15 cellular contexts compared by ENCODE assay signal in the genomic region with DNA sequence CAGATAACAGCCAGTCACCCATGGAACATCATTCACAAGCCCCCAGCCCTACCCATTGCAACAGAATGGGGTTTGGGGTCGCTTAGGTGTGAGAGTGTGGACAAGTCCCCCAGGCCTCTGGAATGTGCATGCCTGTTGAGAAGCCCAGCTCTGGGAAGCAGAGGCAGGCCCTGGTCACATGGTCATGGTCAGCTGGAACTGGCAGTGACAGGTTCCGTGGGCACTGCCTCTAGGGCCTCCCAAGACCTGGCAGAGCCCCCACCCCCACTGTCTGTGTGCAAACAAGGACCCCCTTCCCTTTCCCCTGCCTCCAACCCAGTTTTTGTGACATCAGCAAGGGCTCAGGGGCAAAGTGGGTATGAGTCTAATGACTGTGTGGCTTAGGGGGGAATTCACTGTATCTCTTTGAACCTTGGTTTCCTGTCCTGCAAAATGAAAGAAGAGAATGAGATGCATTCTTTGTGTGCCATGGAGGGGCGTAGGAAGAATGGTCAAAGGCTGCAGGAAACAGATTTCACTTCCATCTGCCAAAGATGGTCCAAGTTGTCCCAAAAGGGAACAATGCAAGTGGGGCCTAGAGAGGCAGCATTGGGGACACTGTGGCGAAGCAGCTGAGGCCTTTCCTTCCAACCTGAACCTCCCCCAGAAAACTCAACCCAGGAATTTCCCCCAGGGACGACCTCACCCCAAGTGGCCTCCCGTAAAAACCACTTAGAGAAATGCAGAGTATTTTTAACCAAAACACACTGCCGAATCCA. TPM values are rescaled to one million over a fixed set of nuclear protein-coding genes. Genes with fewer than 3 reads are reported as not detected.
DNase-seq lines count a peak whose midpoint lies in the region; ATAC-seq and TF ChIP-seq lines count a peak whose summit lies in the region.
"Had no signal": no experiment of that assay in that cellular context is flagged by ENCODE, and none has a peak within 500 bp of the region (broad histone marks: within the 10 kb centered on the region; RNA-seq: fewer than 3 reads in every experiment).

No MANE protein-coding gene starts in this region.

- peak overlapping the region; percentile 42 for H3K27ac ChIP-seq in SJCRH30
- peak overlapping the region; percentile 6 to 67 (median 40) for H3K27ac ChIP-seq in esophagus squamous epithelium
- peak overlapping the region; percentile 10 for H3K27ac ChIP-seq in skeletal muscle tissue (ENCODE audit: low read depth, low read length)
- H3K27ac ChIP-seq: pancreas had no signal

- H3K36me3 ChIP-seq in SJCRH30 (peaks cover 12% of the 10 kb centered on the region), esophagus squamous epithelium (peaks cover 0 to 8% (median 0%) of the 10 kb centered on the region in 3 donors), skeletal muscle tissue (ENCODE audit: control insufficient read depth in 3 of 3, insufficient read depth in 3 of 3, low read length in 3 of 3) (peaks cover 4 to 11% (median 8%) of the 10 kb centered on the region in 3 donors), BE2C (no peaks in the 10 kb centered on the region)
- H3K36me3 ChIP-seq: pancreas had no signal

- POLR2A ChIA-PET in activated CD4-positive, alpha-beta T cell treated with anti-CD3 and anti-CD28 coated beads for 36 hours (lab: Charles Lee) = interaction anchor here (0.6 kb wide), 1 partner anchor 335 kb away, joined by 3 read pairs; no protein-coding TSS in a partner anchor

- H3K9me3 Mint-ChIP-seq in activated CD4-positive, alpha-beta T cell treated with anti-CD3 and anti-CD28 coated beads for 36 hours (ENCODE audit: low read depth) = no peaks in the 10 kb centered on the region
- H3K9me3 Mint-ChIP-seq: CD8-positive, alpha-beta memory T cell; mesothelial cell of epicardium had no signal

- H3K36me3 Mint-ChIP-seq in activated CD4-positive, alpha-beta T cell treated with anti-CD3 and anti-CD28 coated beads for 36 hours (ENCODE audit: low read depth) = peaks cover 2% of the 10 kb centered on the region
- H3K36me3 Mint-ChIP-seq: mesothelial cell of epicardium had no signal

- no peak overlapping the region for H3K4me3 ChIP-seq in SJCRH30
- H3K4me3 ChIP-seq in esophagus squamous epithelium = no peak overlapping the region
- H3K4me3 ChIP-seq in skeletal muscle tissue (ENCODE audit: low read length in 3 of 3) = no peak overlapping the region
- H3K4me3 ChIP-seq in BE2C (ENCODE audit: low read depth, low read length) = no peak overlapping the region
- H3K4me3 ChIP-seq: pancreas had no signal

- ATAC-seq in activated CD4-positive, alpha-beta T cell treated with anti-CD3 and anti-CD28 coated beads for 36 hours = no peak

- TF ChIP-seq CTCF in esophagus squamous epithelium (IDR thresholded peaks at IDR 0.05) = no peak
- no peak for TF ChIP-seq CTCF in BE2C (IDR thresholded peaks at IDR 0.05; ENCODE audit: low read depth, low read length)

- peaks cover 38% of the 10 kb centered on the region for H3K4me1 Mint-ChIP-seq in activated CD4-positive, alpha-beta T cell treated with anti-CD3 and anti-CD28 coated beads for 36 hours

- no peak overlapping the region for H3K4me3 Mint-ChIP-seq in activated CD4-positive, alpha-beta T cell treated with anti-CD3 and anti-CD28 coated beads for 36 hours
- H3K4me3 Mint-ChIP-seq: CD8-positive, alpha-beta memory T cell; mesothelial cell of epicardium had no signal

- no peaks in the 10 kb centered on the region for H3K9me3 ChIP-seq in SJCRH30 (replicated peaks)
- no peaks in the 10 kb centered on the region for H3K9me3 ChIP-seq in esophagus squamous epithelium
- H3K9me3 ChIP-seq in skeletal muscle tissue (ENCODE audit: control insufficient read depth in 3 of 3, low read length in 3 of 3) = no peaks in the 10 kb centered on the region
- no peaks in the 10 kb centered on the region for H3K9me3 ChIP-seq in BE2C
- H3K9me3 ChIP-seq: pancreas had no signal

- peak overlapping the region in 1 of 3 donors; percentile 50 for H3K9ac ChIP-seq in skeletal muscle tissue (ENCODE audit: low read depth in 1 of 3, low read length in 3 of 3)

- CTCF ChIA-PET in activated CD4-positive, alpha-beta T cell treated with anti-CD3 and anti-CD28 coated beads for 36 hours (lab: Charles Lee) = interaction anchor here (0.6 to 1.5 kb wide), 4 partner anchors 43 to 200 kb away, joined by 3 to 7 read pairs (median 4); no protein-coding TSS in a partner anchor

- H3K27me3 ChIP-seq in SJCRH30 = no peaks in the 10 kb centered on the region
- H3K27me3 ChIP-seq in esophagus squamous epithelium = no peaks in the 10 kb centered on the region
- no peaks in the 10 kb centered on the region for H3K27me3 ChIP-seq in skeletal muscle tissue (ENCODE audit: control insufficient read depth in 3 of 3, insufficient read depth in 3 of 3, low read length in 3 of 3)
- no peaks in the 10 kb centered on the region for H3K27me3 ChIP-seq in BE2C
- H3K27me3 ChIP-seq: pancreas had no signal

- 36 to 41% methylated on average over 6 to 7 of the region's 7 CpGs for WGBS in esophagus squamous epithelium, 2 donors

- TF ChIP-seq POLR2A in esophagus squamous epithelium (IDR thresholded peaks at IDR 0.05) = no peak

- H3K27me3 Mint-ChIP-seq in activated CD4-positive, alpha-beta T cell treated with anti-CD3 and anti-CD28 coated beads for 36 hours = no peaks in the 10 kb centered on the region
- H3K27me3 Mint-ChIP-seq: CD8-positive, alpha-beta memory T cell had no signal

- intact Hi-C loops in activated CD4-positive, alpha-beta T cell treated with anti-CD3 and anti-CD28 coated beads for 36 hours (cut with DNase I, micrococcal nuclease) = loop anchor here in 1 of 2 experiments (5.0 kb wide), 1 partner anchor 37 kb away; the partner anchor contains the start of gene SELENON
- intact Hi-C loops in esophagus squamous epithelium (cut with DNase I) = no loop called here

- no peak for DNase-seq in activated CD4-positive, alpha-beta T cell treated with anti-CD3 and anti-CD28 coated beads for 36 hours
- DNase-seq in activated CD4-positive, alpha-beta T cell treated with anti-CD3 and anti-CD28 coated beads for 48 hours = no peak
- peak; percentile 52 to 60 for DNase-seq in SJCRH30
- DNase-seq in esophagus squamous epithelium (lab: John Stamatoyannopoulos, UW) = no peak
- DNase-seq in HPDE6-E6E7 (ENCODE audit: extremely low spot score) = no peak
- no peak for DNase-seq in BE2C
- no peak for DNase-seq in NAMALWA (ENCODE audit: low spot score)
- DNase-seq: 8988T, cerebellar nuclear complex, NCI-H187 treated with DMSO at 0.1 percent for 48 hours, NCI-H510A, pancreas had no signal

- H3K4me1 ChIP-seq in SJCRH30 (peaks cover 23% of the 10 kb centered on the region), esophagus squamous epithelium (peaks cover 0 to 32% (median 10%) of the 10 kb centered on the region in 3 donors), skeletal muscle tissue (ENCODE audit: control insufficient read depth in 3 of 3, insufficient read depth in 3 of 3, low read length in 3 of 3) (peaks cover 18 to 33% (median 19%) of the 10 kb centered on the region in 3 donors), BE2C (peaks cover 6% of the 10 kb centered on the region; the same call in 1 of the 2 replicates)

- H3K27ac Mint-ChIP-seq in activated CD4-positive, alpha-beta T cell treated with anti-CD3 and anti-CD28 coated beads for 36 hours = peak overlapping the region; percentile 32
- H3K27ac Mint-ChIP-seq: mesothelial cell of epicardium had no signal

RNA-seq across cellular contexts. Expression of gene SELENON, which starts 34.7 kb away (rescaled TPM):
- 10 to 100 TPM; 31.5 to 33.5 TPM for total RNA-seq in activated CD4-positive, alpha-beta T cell treated with anti-CD3 and anti-CD28 coated beads for 36 hours
- total RNA-seq in SJCRH30 (2014; rRNA removed; shearing (Covaris generic)) = 63.1 and 64.3 TPM in 2 replicates
- total RNA-seq in esophagus squamous epithelium (10 to 100 TPM; 19.7 to 34.5 (median 24.5) TPM), skeletal muscle tissue (9.9 TPM)
- polyA plus RNA-seq in BE2C (2012; ENCODE audit: insufficient read depth, insufficient read length, low read depth) = 19.0 TPM

RNA-seq across cellular contexts. Expression of gene MTFR1L, which starts 54.4 kb away (rescaled TPM):
- total RNA-seq in activated CD4-positive, alpha-beta T cell treated with anti-CD3 and anti-CD28 coated beads for 36 hours = 10 to 100 TPM; 27.7 to 30.8 TPM
- total RNA-seq in SJCRH30 (2014; rRNA removed; shearing (Covaris generic)) = 47.9 and 49.9 TPM in 2 replicates
- 10 to 100 TPM; 24.4 to 53.8 (median 28.3) TPM for total RNA-seq in esophagus squamous epithelium
- total RNA-seq in skeletal muscle tissue = 35.0 TPM
- polyA plus RNA-seq in BE2C (2012; ENCODE audit: insufficient read depth, insufficient read length, low read depth) = 46.7 TPM

Comparison
In these comparisons a context has a peak if more than half of its experiments do, and no peak if none do; other contexts are left out.
1. DNase-seq: peak in SJCRH30 (2 of 2); none in activated CD4-positive, alpha-beta T cell treated with anti-CD3 and anti-CD28 coated beads for 36 hours (single experiment), activated CD4-positive, alpha-beta T cell treated with anti-CD3 and anti-CD28 coated beads for 48 hours (single experiment), esophagus squamous epithelium (single experiment), HPDE6-E6E7 (single experiment), BE2C (single experiment) and NAMALWA (single experiment).
2. Peak in every context shown above with its lines, with median percentiles within 50 percentile points of each other: H3K27ac ChIP-seq.